Comparison of ENCODE assay signal across 2 cellular contexts in the genomic region with DNA sequence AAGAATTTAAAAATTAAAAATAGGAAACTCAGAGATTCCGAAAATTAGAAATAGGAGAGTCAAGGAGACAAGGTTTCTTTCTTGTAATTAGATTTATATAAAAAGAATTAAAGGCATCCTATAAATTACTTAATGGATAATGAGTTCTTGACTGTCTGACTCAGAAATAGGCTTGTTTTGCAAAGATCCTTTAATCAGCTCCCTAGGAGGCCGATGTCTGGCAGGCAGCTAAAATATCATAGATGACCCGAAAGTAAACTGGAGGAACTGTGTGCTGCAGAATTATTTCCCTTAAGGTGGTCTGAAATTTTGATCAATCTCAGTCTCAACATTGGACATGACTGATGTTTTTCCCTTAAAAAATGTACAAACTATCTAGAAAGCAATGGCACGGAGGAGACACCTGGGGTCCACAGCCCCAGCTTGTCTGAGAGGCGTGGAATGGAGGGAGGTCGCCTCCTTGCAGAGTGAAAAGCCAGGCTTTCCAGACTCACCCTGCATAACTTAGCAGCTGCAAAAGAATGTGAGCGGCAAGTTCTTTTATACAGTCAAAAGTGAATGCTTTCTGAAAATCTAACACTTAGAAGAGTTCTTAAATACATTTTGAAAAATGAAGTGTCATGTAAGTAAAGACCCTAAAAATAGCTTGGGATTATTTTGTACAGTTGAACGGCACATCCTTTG.
TF ChIP-seq lines count a peak whose summit lies in the region.

No MANE protein-coding gene starts in this region.

TF ChIP-seq in HepG2, 621 proteins besides CTCF, POLR2A, EP300 and RAD21:
- TF ChIP-seq, protein P1, sequence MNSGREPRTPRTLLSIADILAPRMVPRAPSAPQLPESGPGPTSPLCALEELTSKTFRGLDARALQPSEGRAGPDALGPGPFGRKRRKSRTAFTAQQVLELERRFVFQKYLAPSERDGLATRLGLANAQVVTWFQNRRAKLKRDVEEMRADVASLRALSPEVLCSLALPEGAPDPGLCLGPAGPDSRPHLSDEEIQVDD (CRISPR knock-in tag; IDR thresholded peaks at IDR 0.05; ENCODE audit: borderline replicate concordance) = no peak
- TF ChIP-seq RBM22 (optimal IDR thresholded peaks at IDR 0.05; ENCODE audit: low read length) = peak; percentile 68
- TF ChIP-seq, protein P2, sequence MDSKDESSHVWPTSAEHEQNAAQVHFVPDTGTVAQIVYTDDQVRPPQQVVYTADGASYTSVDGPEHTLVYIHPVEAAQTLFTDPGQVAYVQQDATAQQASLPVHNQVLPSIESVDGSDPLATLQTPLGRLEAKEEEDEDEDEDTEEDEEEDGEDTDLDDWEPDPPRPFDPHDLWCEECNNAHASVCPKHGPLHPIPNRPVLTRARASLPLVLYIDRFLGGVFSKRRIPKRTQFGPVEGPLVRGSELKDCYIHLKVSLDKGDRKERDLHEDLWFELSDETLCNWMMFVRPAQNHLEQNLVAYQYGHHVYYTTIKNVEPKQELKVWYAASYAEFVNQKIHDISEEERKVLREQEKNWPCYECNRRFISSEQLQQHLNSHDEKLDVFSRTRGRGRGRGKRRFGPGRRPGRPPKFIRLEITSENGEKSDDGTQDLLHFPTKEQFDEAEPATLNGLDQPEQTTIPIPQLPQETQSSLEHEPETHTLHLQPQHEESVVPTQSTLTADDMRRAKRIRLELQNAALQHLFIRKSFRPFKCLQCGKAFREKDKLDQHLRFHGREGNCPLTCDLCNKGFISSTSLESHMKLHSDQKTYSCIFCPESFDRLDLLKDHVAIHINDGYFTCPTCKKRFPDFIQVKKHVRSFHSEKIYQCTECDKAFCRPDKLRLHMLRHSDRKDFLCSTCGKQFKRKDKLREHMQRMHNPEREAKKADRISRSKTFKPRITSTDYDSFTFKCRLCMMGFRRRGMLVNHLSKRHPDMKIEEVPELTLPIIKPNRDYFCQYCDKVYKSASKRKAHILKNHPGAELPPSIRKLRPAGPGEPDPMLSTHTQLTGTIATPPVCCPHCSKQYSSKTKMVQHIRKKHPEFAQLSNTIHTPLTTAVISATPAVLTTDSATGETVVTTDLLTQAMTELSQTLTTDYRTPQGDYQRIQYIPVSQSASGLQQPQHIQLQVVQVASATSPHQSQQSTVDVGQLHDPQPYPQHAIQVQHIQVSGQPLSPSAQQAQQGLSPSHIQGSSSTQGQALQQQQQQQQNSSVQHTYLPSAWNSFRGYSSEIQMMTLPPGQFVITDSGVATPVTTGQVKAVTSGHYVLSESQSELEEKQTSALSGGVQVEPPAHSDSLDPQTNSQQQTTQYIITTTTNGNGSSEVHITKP (CRISPR knock-in tag; IDR thresholded peaks at IDR 0.05; ENCODE audit: low read depth) = no peak
- TF ChIP-seq TOPORS (CRISPR knock-in tag; IDR thresholded peaks at IDR 0.05) = no peak

TF ChIP-seq in endothelial cell of umbilical vein, 7 proteins besides CTCF, POLR2A, EP300 and RAD21:
- TF ChIP-seq FOS (IDR thresholded peaks at IDR 0.05; ENCODE audit: borderline replicate concordance, insufficient read depth, low read length) (no peak), EZH2 (IDR thresholded peaks at IDR 0.05; ENCODE audit: borderline replicate concordance, low read depth, low read length, severe bottlenecking) (no peak), JUN (IDR thresholded peaks at IDR 0.05; ENCODE audit: borderline replicate concordance, insufficient read depth, insufficient read length, low read depth) (no peak), GATA2 (IDR thresholded peaks at IDR 0.05; ENCODE audit: insufficient read depth, insufficient read length, low read depth, low read length) (no peak), MYC (IDR thresholded peaks at IDR 0.05; ENCODE audit: low read depth, low read length) (no peak), POLR2AphosphoS5 (IDR thresholded peaks at IDR 0.05; ENCODE audit: insufficient read depth, low read depth, low read length) (no peak)
- TF ChIP-seq, protein P3, sequence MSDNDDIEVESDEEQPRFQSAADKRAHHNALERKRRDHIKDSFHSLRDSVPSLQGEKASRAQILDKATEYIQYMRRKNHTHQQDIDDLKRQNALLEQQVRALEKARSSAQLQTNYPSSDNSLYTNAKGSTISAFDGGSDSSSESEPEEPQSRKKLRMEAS (IDR thresholded peaks at IDR 0.05; ENCODE audit: insufficient read depth, insufficient read length) = no peak
